Comparison of ENCODE assay signal across 8 cellular contexts in genomic region chr13:30617315-30618185, GRCh38.
DNase-seq lines count a peak whose midpoint lies in the region; ATAC-seq, FAIRE-seq and TF ChIP-seq lines count a peak whose summit lies in the region.

TSS of gene USPL1 (plus strand) at chr13:30617920. CDS start at chr13:30621141, 3,221 bp downstream.

- TF ChIP-seq POLR2A in GM19099 (IDR thresholded peaks at IDR 0.05; ENCODE audit: extremely low read depth, insufficient read length, low read depth): peak; percentile 89

- FAIRE-seq in colon (lab: Jason Lieb, UNC): peak; percentile 45

- peak; percentile 99 for DNase-seq in Ammon's horn (ENCODE audit: low spot score)
- peak; percentile 91 for DNase-seq in NCI-H510A (lab: John Stamatoyannopoulos, UW)
- DNase-seq in activated CD4-positive, alpha-beta T cell treated with anti-CD3 and anti-CD28 coated beads for 24 hours (ENCODE audit: low read depth in 2 of 2): peak; percentile 97
- DNase-seq in kidney tubule cell (ENCODE audit: low spot score): peak; percentile 99
- DNase-seq in stimulated activated CD4-positive, alpha-beta T cell treated with anti-CD3 and anti-CD28 coated beads, Interleukin-1b, Interleukin-23, amount 100 ng/mL, for 24 hours (ENCODE audit: low read depth in 4 of 4, low spot score in 1 of 4): peak; percentile 96 to 97 (median 96)

- ATAC-seq in HG03432 (IDR thresholded peaks at IDR 0.05; ENCODE audit: unreplicated experiment): peak; percentile 93

Comparison
In these comparisons a context has a peak if more than half of its experiments do, and no peak if none do; other contexts are left out.
1. Peak in every context shown above with its lines: DNase-seq and ATAC-seq.